In the genomic region with DNA sequence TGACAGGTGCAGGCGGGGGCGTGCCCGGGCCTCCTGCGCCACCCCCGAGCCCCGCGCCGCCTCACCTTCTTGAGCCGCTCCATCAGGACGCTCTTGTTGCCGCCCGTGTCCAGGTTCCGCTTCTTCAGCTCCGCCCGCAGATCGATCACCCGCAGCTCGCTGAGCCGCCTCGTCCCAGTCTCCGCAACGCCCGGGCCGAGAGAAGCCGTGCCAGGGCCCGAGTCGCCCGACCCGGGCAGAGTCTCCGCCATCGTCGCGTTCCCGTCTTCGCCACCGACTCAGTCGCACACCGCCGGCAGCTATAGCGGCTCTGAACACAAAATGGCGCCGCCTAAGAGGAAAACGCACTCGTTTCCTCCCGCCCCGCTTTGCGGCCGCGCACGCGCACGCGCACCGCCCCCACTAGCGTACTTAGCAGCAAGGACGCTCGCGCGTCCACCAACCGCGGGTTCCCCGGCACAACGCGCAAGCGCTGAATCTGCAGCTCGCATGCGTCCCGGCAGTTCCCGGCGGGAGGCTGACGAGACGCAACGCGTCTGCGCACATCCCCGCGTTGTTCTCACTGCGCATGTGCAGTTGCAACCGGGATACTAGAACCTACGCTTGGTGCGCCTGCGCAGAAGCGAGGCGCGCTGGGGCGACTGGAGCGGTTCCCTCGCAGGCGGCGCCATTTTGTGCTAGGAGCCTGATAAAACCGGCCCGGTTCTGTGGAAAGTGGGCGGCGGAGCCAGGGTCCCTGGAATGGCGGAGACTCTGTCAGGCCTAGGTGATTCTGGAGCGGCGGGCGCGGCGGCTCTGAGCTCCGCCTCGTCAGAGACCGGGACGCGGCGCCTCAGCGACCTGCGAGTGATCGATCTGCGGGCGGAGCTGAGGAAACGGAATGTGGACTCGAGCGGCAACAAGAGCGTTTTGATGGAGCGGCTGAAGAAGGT, we compare ENCODE assay signal across 8 cellular contexts. TPM values are rescaled to one million over a fixed set of nuclear protein-coding genes. Genes with fewer than 3 reads are reported as not detected.
DNase-seq lines count a peak whose midpoint lies in the region; ATAC-seq and TF ChIP-seq lines count a peak whose summit lies in the region.

A gene (plus strand): TSS at position 619 of the 932 bp plus-strand sequence. CDS start 123 bp downstream, at position 742.
A gene (minus strand): TSS at position 312 of the 932 bp plus-strand sequence. CDS start 61 bp downstream, at position 251.

- H3K36me3 ChIP-seq in lung (ENCODE audit: control insufficient read depth in 2 of 2, insufficient read depth in 2 of 2, low read length in 2 of 2), result peaks cover 5 to 17% of the 10 kb centered on the region in 2 donors

- ATAC-seq in lung (ENCODE audit: insufficient read depth, low FRiP score), result peak; percentile 96

- H3K27me3 ChIP-seq in lung (ENCODE audit: control insufficient read depth, insufficient read depth), result no peaks in the 10 kb centered on the region

- H3K9me3 ChIP-seq in lung (ENCODE audit: control insufficient read depth in 2 of 2, insufficient read depth in 1 of 2, low read length in 1 of 2), result no peaks in the 10 kb centered on the region

- TF ChIP-seq CTCF in GM20000 (IDR thresholded peaks at IDR 0.05; ENCODE audit: extremely low read depth, missing control alignments), result no peak
- no peak for TF ChIP-seq CTCF in lung (IDR thresholded peaks at IDR 0.05; ENCODE audit: control extremely low read depth, extremely low read depth)

- H3K27ac ChIP-seq in lung (ENCODE audit: low read depth in 1 of 2, low read length in 1 of 2), result peak within 1 kb of the TSS; percentile 93 to 95

- CTCF ChIA-PET in activated CD8-positive, alpha-beta memory T cell treated with anti-CD3 and anti-CD28 coated beads for 36 hours (lab: Charles Lee), result interaction anchor here (1.1 to 1.8 kb wide), 2 partner anchors 64 to 67 kb away, joined by 5 to 9 read pairs; no protein-coding TSS in a partner anchor

- peak; percentile 99 for DNase-seq in CMK (ENCODE audit: low read depth)
- peak; percentile 99 for DNase-seq in GM20000 (ENCODE audit: low spot score)
- peak; percentile 98 for DNase-seq in HT-29 (ENCODE audit: low spot score)
- peak; percentile 96 to 98 for DNase-seq in NOMO-1 (lab: John Stamatoyannopoulos, UW; ENCODE audit: unreplicated experiment in 2 of 2)
- DNase-seq in effector CD8-positive, alpha-beta T cell (lab: John Stamatoyannopoulos, UW), result peak; percentile 100
- DNase-seq in lung (ENCODE audit: low spot score), result peak; percentile 99
- peak; percentile 97 to 99 (median 99) for DNase-seq in stimulated activated CD4-positive, alpha-beta T cell treated with anti-CD3 and anti-CD28 coated beads, TNF-alpha, amount 100 ng/mL, for 4 hours (ENCODE audit: low read depth in 3 of 3)

- H3K4me3 ChIP-seq in lung, result peak within 1 kb of the TSS; percentile 99

- H3K4me1 ChIP-seq in lung (ENCODE audit: control insufficient read depth in 2 of 2, insufficient read depth in 2 of 2, low read length in 2 of 2), result peaks cover 3 to 32% of the 10 kb centered on the region in 2 donors

- 0% methylated on average over 90 to 116 of the region's 116 CpGs for WGBS in lung, 2 donors

- POLR2A ChIA-PET in activated CD8-positive, alpha-beta memory T cell treated with anti-CD3 and anti-CD28 coated beads for 36 hours (lab: Charles Lee), result interaction anchor here (0.6 to 2.6 kb wide), 6 partner anchors 10 to 182 kb away, joined by 3 to 13 read pairs (median 3); a partner anchor contains a TSS

RNA-seq across cellular contexts. Expression of the first gene that starts in this region (rescaled TPM):
- 59.2 and 84.1 TPM in 2 replicates for total RNA-seq in HT-29 (2014; rRNA removed; shearing (Covaris generic))
- 100 to 1,000 TPM; 128 to 129 TPM for total RNA-seq in activated CD8-positive, alpha-beta memory T cell treated with anti-CD3 and anti-CD28 coated beads for 36 hours
- 100 to 1,000 TPM in 1 of 2 donors, 10 to 100 TPM in 1; 88.2 to 130 TPM for total RNA-seq in lung
- polyA plus RNA-seq in lung, result 10 to 100 TPM; 59.5 to 67.2 TPM

RNA-seq across cellular contexts. Expression of the second gene that starts in this region (rescaled TPM):
- total RNA-seq in HT-29 (2014; rRNA removed; shearing (Covaris generic)), result 37.8 and 38.1 TPM in 2 replicates
- total RNA-seq in activated CD8-positive, alpha-beta memory T cell treated with anti-CD3 and anti-CD28 coated beads for 36 hours, result 10 to 100 TPM; 78.5 to 83.6 TPM
- 10 to 100 TPM; 85.0 to 88.6 TPM for total RNA-seq in lung
- polyA plus RNA-seq in lung, result 10 to 100 TPM; 39.7 to 51.9 TPM

Comparison
In these comparisons a context has a peak if more than half of its experiments do, and no peak if none do; other contexts are left out.
1. Peak in every context shown above with its lines: DNase-seq, ATAC-seq, H3K4me3 ChIP-seq and H3K27ac ChIP-seq.